Comparison of ENCODE assay signal across 23 cellular contexts in genomic region chr22:47082505-47082904, GRCh38.
DNase-seq lines count a peak whose midpoint lies in the region; ATAC-seq and TF ChIP-seq lines count a peak whose summit lies in the region.
"Had no signal": no experiment of that assay in that cellular context is flagged by ENCODE, and none has a peak within 500 bp of the region (broad histone marks: within the 10 kb centered on the region; RNA-seq: fewer than 3 reads in every experiment).

No MANE protein-coding gene starts in this region.

- H3K4me3 ChIP-seq in endodermal cell (ENCODE audit: low read length) = no peak overlapping the region
- no peak overlapping the region for H3K4me3 ChIP-seq in CD8-positive, alpha-beta memory T cell (ENCODE audit: low read length)
- H3K4me3 ChIP-seq: BLaER1 treated with 17β-estradiol and CSF1 and Interleukin-3, amounts not matched to agents 10 nM and 100 nM; GM12878 had no signal

- CTCF ChIA-PET in activated CD4-positive, alpha-beta T cell treated with anti-CD3 and anti-CD28 coated beads for 36 hours (lab: Charles Lee) = no interaction called here
- CTCF ChIA-PET in CD8-positive, alpha-beta memory T cell (lab: Charles Lee) = no interaction called here

- peaks cover 14% of the 10 kb centered on the region for H3K4me1 Mint-ChIP-seq in activated CD4-positive, alpha-beta T cell treated with anti-CD3 and anti-CD28 coated beads for 36 hours
- peaks cover 12% of the 10 kb centered on the region for H3K4me1 Mint-ChIP-seq in stimulated activated naive CD8-positive, alpha-beta T cell treated with anti-CD3 and anti-CD28 coated beads, Interleukin-15, amount 100 ng/mL, for 72 hours
- H3K4me1 Mint-ChIP-seq in endodermal cell = peaks cover 6% of the 10 kb centered on the region
- H3K4me1 Mint-ChIP-seq in CD8-positive, alpha-beta memory T cell = peaks cover 11 to 15% (median 15%) of the 10 kb centered on the region in 3 donors

- POLR2A ChIA-PET in activated CD4-positive, alpha-beta T cell treated with anti-CD3 and anti-CD28 coated beads for 36 hours (lab: Charles Lee) = no interaction called here
- POLR2A ChIA-PET in CD8-positive, alpha-beta memory T cell (lab: Charles Lee) = no interaction called here

- no peaks in the 10 kb centered on the region for H3K27me3 Mint-ChIP-seq in activated CD4-positive, alpha-beta T cell treated with anti-CD3 and anti-CD28 coated beads for 36 hours
- H3K27me3 Mint-ChIP-seq in stimulated activated naive CD8-positive, alpha-beta T cell treated with anti-CD3 and anti-CD28 coated beads, Interleukin-15, amount 100 ng/mL, for 72 hours = no peaks in the 10 kb centered on the region
- H3K27me3 Mint-ChIP-seq in endodermal cell (ENCODE audit: insufficient read depth) = no peaks in the 10 kb centered on the region
- H3K27me3 Mint-ChIP-seq in CD8-positive, alpha-beta memory T cell = no peaks in the 10 kb centered on the region
- H3K27me3 Mint-ChIP-seq: B cell, IgD-negative memory B cell had no signal

- DNase-seq in activated CD4-positive, alpha-beta T cell treated with anti-CD3 and anti-CD28 coated beads for 36 hours = no peak
- DNase-seq in activated CD4-positive, alpha-beta T cell treated with anti-CD3 and anti-CD28 coated beads, Interleukin-2, amount 50 U/mL, for 1 hour = no peak
- DNase-seq in stimulated activated naive CD8-positive, alpha-beta T cell treated with anti-CD3 and anti-CD28 coated beads, Interleukin-15, amount 100 ng/mL, for 72 hours = no peak
- DNase-seq in stimulated activated naive CD8-positive, alpha-beta T cell treated with anti-CD3 and anti-CD28 coated beads, Interleukin-15, Interleukin-2, amounts not matched to agents 100 U/mL and 50 U/mL, for 24 hours = no peak
- DNase-seq in endodermal cell = peak; percentile 6
- no peak for DNase-seq in NCI-H526 (lab: John Stamatoyannopoulos, UW)
- DNase-seq in AML-193 (lab: John Stamatoyannopoulos, UW) = no peak
- no peak for DNase-seq in CD8-positive, alpha-beta memory T cell
- DNase-seq: 8988T; CD8-positive, alpha-beta T cell; COR-L47; DMS153; DND-41; EL; GOT3; H7; HFFc6 had no signal

- no peak overlapping the region for H3K27ac Mint-ChIP-seq in activated CD4-positive, alpha-beta T cell treated with anti-CD3 and anti-CD28 coated beads for 36 hours
- no peak overlapping the region for H3K27ac Mint-ChIP-seq in stimulated activated naive CD8-positive, alpha-beta T cell treated with anti-CD3 and anti-CD28 coated beads, Interleukin-15, amount 100 ng/mL, for 72 hours
- no peak overlapping the region for H3K27ac Mint-ChIP-seq in endodermal cell
- H3K27ac Mint-ChIP-seq in CD8-positive, alpha-beta memory T cell = no peak overlapping the region
- H3K27ac Mint-ChIP-seq: B cell; CD8-positive, alpha-beta T cell; HFFc6; IgD-negative memory B cell had no signal

- H3K9me3 Mint-ChIP-seq in activated CD4-positive, alpha-beta T cell treated with anti-CD3 and anti-CD28 coated beads for 36 hours (ENCODE audit: low read depth) = peaks cover 6% of the 10 kb centered on the region
- peaks cover 10 to 15% of the 10 kb centered on the region in 2 donors for H3K9me3 Mint-ChIP-seq in stimulated activated naive CD8-positive, alpha-beta T cell treated with anti-CD3 and anti-CD28 coated beads, Interleukin-15, amount 100 ng/mL, for 72 hours
- H3K9me3 Mint-ChIP-seq in endodermal cell = peaks cover 45% of the 10 kb centered on the region
- peaks cover 0 to 7% (median 3%) of the 10 kb centered on the region in 5 donors for H3K9me3 Mint-ChIP-seq in CD8-positive, alpha-beta memory T cell
- H3K9me3 Mint-ChIP-seq: CD8-positive, alpha-beta T cell; IgD-negative memory B cell had no signal

- H3K36me3 ChIP-seq in endodermal cell (ENCODE audit: control insufficient read depth, insufficient read depth, low read length) = no peaks in the 10 kb centered on the region
- no peaks in the 10 kb centered on the region for H3K36me3 ChIP-seq in CD8-positive, alpha-beta memory T cell (ENCODE audit: insufficient read depth, low read length)

- no peak overlapping the region for H3K9ac ChIP-seq in endodermal cell (ENCODE audit: extremely low read depth, low read length, poor library complexity, severe bottlenecking)
- H3K9ac ChIP-seq: BLaER1 treated with 17β-estradiol and CSF1 and Interleukin-3, amounts not matched to agents 10 nM and 100 nM had no signal

- no peak overlapping the region for H3K27ac ChIP-seq in endodermal cell (ENCODE audit: low read depth, low read length)
- H3K27ac ChIP-seq in CD8-positive, alpha-beta memory T cell (ENCODE audit: low read depth, low read length) = no peak overlapping the region
- H3K27ac ChIP-seq: BLaER1 treated with 17β-estradiol and CSF1 and Interleukin-3, amounts not matched to agents 10 nM and 100 nM; HL-60 had no signal

- H3K4me1 ChIP-seq in endodermal cell (ENCODE audit: control insufficient read depth, insufficient read depth, low read length) = no peaks in the 10 kb centered on the region
- H3K4me1 ChIP-seq in CD8-positive, alpha-beta memory T cell (ENCODE audit: insufficient read depth, low read length) = no peaks in the 10 kb centered on the region

- no peaks in the 10 kb centered on the region for H3K27me3 ChIP-seq in endodermal cell (ENCODE audit: control insufficient read depth, insufficient read depth, low read length, poor library complexity, severe bottlenecking)
- no peaks in the 10 kb centered on the region for H3K27me3 ChIP-seq in CD8-positive, alpha-beta memory T cell (ENCODE audit: insufficient read depth, low read length, poor library complexity, severe bottlenecking)
- H3K27me3 ChIP-seq: BLaER1 treated with 17β-estradiol and CSF1 and Interleukin-3, amounts not matched to agents 10 nM and 100 nM had no signal

- H3K36me3 Mint-ChIP-seq in activated CD4-positive, alpha-beta T cell treated with anti-CD3 and anti-CD28 coated beads for 36 hours (ENCODE audit: low read depth) = peaks cover 10% of the 10 kb centered on the region
- peaks cover 2% of the 10 kb centered on the region for H3K36me3 Mint-ChIP-seq in endodermal cell (ENCODE audit: low read depth)
- peaks cover 2 to 25% (median 4%) of the 10 kb centered on the region in 3 donors for H3K36me3 Mint-ChIP-seq in CD8-positive, alpha-beta memory T cell

- ATAC-seq in activated CD4-positive, alpha-beta T cell treated with anti-CD3 and anti-CD28 coated beads for 36 hours = peak; percentile 33
- ATAC-seq in stimulated activated naive CD8-positive, alpha-beta T cell treated with anti-CD3 and anti-CD28 coated beads, Interleukin-15, amount 100 ng/mL, for 72 hours = peak; percentile 48
- ATAC-seq in stimulated activated naive CD8-positive, alpha-beta T cell treated with anti-CD3 and anti-CD28 coated beads, Interleukin-15, Interleukin-2, amounts not matched to agents 100 U/mL and 50 U/mL, for 24 hours = no peak
- ATAC-seq: CD8-positive, alpha-beta T cell; GM12878; HCT116 had no signal

- peaks cover 37% of the 10 kb centered on the region for H3K9me3 ChIP-seq in endodermal cell (ENCODE audit: control insufficient read depth, low read length)
- no peaks in the 10 kb centered on the region for H3K9me3 ChIP-seq in CD8-positive, alpha-beta memory T cell (ENCODE audit: low read length)

- no peak for TF ChIP-seq CTCF in endodermal cell (conservative IDR thresholded peaks at IDR 0.05)

- no peak overlapping the region for H3K4me3 Mint-ChIP-seq in activated CD4-positive, alpha-beta T cell treated with anti-CD3 and anti-CD28 coated beads for 36 hours
- no peak overlapping the region for H3K4me3 Mint-ChIP-seq in stimulated activated naive CD8-positive, alpha-beta T cell treated with anti-CD3 and anti-CD28 coated beads, Interleukin-15, amount 100 ng/mL, for 72 hours
- no peak overlapping the region for H3K4me3 Mint-ChIP-seq in endodermal cell
- no peak overlapping the region for H3K4me3 Mint-ChIP-seq in CD8-positive, alpha-beta memory T cell
- H3K4me3 Mint-ChIP-seq: B cell; CD8-positive, alpha-beta T cell; HFFc6; IgD-negative memory B cell had no signal

- intact Hi-C loops in activated CD4-positive, alpha-beta T cell treated with anti-CD3 and anti-CD28 coated beads for 36 hours (cut with DNase I, micrococcal nuclease) = no loop called here

- WGBS in endodermal cell (ENCODE audit: insufficient coverage in 1 of 2, insufficient read length in 1 of 2), 2 experiments = 89 to 100% methylated on average over 1 of the region's 1 CpG
